In genomic region chr15:67746450-67746849, GRCh38 we compare ENCODE assay signal across 13 cellular contexts.
DNase-seq lines count a peak whose midpoint lies in the region; ATAC-seq, FAIRE-seq and TF ChIP-seq lines count a peak whose summit lies in the region.
"Had no signal": no experiment of that assay in that cellular context is flagged by ENCODE, and none has a peak within 500 bp of the region (broad histone marks: within the 10 kb centered on the region; RNA-seq: fewer than 3 reads in every experiment).

No MANE protein-coding gene starts in this region.

- H3K4me1 Mint-ChIP-seq in CD14-positive monocyte, result peaks cover 51% of the 10 kb centered on the region
- peaks cover 23% of the 10 kb centered on the region for H3K4me1 Mint-ChIP-seq in activated T-helper 17 cell treated with anti-CD3 and anti-CD28 coated beads, Interleukin-2, amount 50 U/mL, for 72 hours

- TF ChIP-seq POLR2A in GM12891 (IDR thresholded peaks at IDR 0.05; ENCODE audit: low read depth, low read length), result no peak

- no peak for DNase-seq in CD14-positive monocyte (ENCODE audit: low spot score)
- no peak for DNase-seq in GM12891 (ENCODE audit: insufficient read length, low spot score)
- peak; percentile 54 for DNase-seq in islet precursor cell
- no peak for DNase-seq in mucosa of gallbladder (ENCODE audit: low spot score)
- DNase-seq in iPS-NIHi7 (ENCODE audit: extremely low spot score), result no peak
- no peak for DNase-seq in amniotic stem cell (lab: John Stamatoyannopoulos, UW)
- no peak for DNase-seq in NCI-H1105 treated with DMSO at 0.1 percent for 48 hours (lab: John Stamatoyannopoulos, UW)
- DNase-seq: activated gamma-delta T cell, Karpas-422, NCI-H2029 treated with DMSO at 0.1 percent for 48 hours, NCI-H774, SHP77 treated with DMSO at 0.1 percent for 48 hours had no signal

- H3K27me3 Mint-ChIP-seq in CD14-positive monocyte (ENCODE audit: low read depth in 3 of 3), result peaks cover 0 to 3% (median 0%) of the 10 kb centered on the region in 3 donors
- H3K27me3 Mint-ChIP-seq in activated T-helper 17 cell treated with anti-CD3 and anti-CD28 coated beads, Interleukin-2, amount 50 U/mL, for 72 hours, result no peaks in the 10 kb centered on the region

- peak; percentile 38 for FAIRE-seq in GM12891 (lab: Jason Lieb, UNC)

- intact Hi-C loops in CD14-positive monocyte (cut with micrococcal nuclease), result no loop called here

- no peaks in the 10 kb centered on the region for H3K9me3 Mint-ChIP-seq in CD14-positive monocyte
- no peaks in the 10 kb centered on the region for H3K9me3 Mint-ChIP-seq in activated T-helper 17 cell treated with anti-CD3 and anti-CD28 coated beads, Interleukin-2, amount 50 U/mL, for 72 hours

- H3K27ac Mint-ChIP-seq in CD14-positive monocyte, result peak overlapping the region; percentile 82 to 92 (median 91)
- H3K27ac Mint-ChIP-seq in activated T-helper 17 cell treated with anti-CD3 and anti-CD28 coated beads, Interleukin-2, amount 50 U/mL, for 72 hours, result peak overlapping the region; percentile 55

- peak overlapping the region in 1 of 2 donors; percentile 54 for H3K4me3 Mint-ChIP-seq in CD14-positive monocyte
- peak overlapping the region; percentile 43 for H3K4me3 Mint-ChIP-seq in activated T-helper 17 cell treated with anti-CD3 and anti-CD28 coated beads, Interleukin-2, amount 50 U/mL, for 72 hours

- H3K36me3 Mint-ChIP-seq in CD14-positive monocyte, result peaks cover 6 to 16% of the 10 kb centered on the region in 2 donors
- no peaks in the 10 kb centered on the region for H3K36me3 Mint-ChIP-seq in activated T-helper 17 cell treated with anti-CD3 and anti-CD28 coated beads, Interleukin-2, amount 50 U/mL, for 72 hours (ENCODE audit: low read depth)

- no peak for TF ChIP-seq CTCF in CD14-positive monocyte (IDR thresholded peaks at IDR 0.05)

- ATAC-seq in activated T-helper 17 cell treated with anti-CD3 and anti-CD28 coated beads, Interleukin-2, amount 50 U/mL, for 72 hours (replicated peaks), result peak; percentile 73

TF ChIP-seq in GM12891, 5 proteins besides CTCF, POLR2A, EP300 and RAD21:
- TF ChIP-seq TAF1 (IDR thresholded peaks at IDR 0.05; ENCODE audit: low read depth, low read length) (no peak), PAX5 (IDR thresholded peaks at IDR 0.05; ENCODE audit: insufficient read depth, low read length, severe bottlenecking) (no peak), SPI1 (IDR thresholded peaks at IDR 0.05; ENCODE audit: low read depth, low read length) (peak; percentile 68), POLR2AphosphoS5 (IDR thresholded peaks at IDR 0.05; ENCODE audit: low read depth, low read length) (no peak)
